ENCODE assay signal across 21 cellular contexts in the genomic region with DNA sequence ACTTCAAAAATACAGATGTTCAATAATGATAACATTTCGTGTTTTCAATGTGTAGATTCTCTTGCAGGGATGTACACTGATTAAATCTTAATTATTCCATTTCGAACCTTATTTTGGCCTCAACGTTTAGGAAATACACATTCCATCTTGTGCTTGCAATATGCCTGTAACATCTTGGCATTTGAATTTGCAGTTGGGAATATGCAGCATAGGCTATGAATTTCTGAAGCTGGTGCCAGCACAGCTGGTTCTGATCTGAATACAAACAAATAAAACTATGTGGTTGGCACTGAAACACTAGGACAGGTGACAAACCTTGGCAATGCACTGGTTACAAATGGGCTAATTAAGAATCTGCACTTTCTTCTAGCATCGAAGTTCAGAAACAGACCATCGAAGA.
"Had no signal": no experiment of that assay in that cellular context is flagged by ENCODE, and none has a peak within 500 bp of the region (broad histone marks: within the 10 kb centered on the region; RNA-seq: fewer than 3 reads in every experiment).

No MANE protein-coding gene starts in this region.

- H3K27me3 ChIP-seq: brain microvascular endothelial cell, cardiac muscle cell had no signal

- H3K9me3 Mint-ChIP-seq: activated T-cell treated with anti-CD3 and anti-CD28 coated beads, Interleukin-2, amount 50 U/mL, for 4 hours; T-cell had no signal

- H3K36me3 Mint-ChIP-seq: activated CD8-positive, alpha-beta memory T cell treated with anti-CD3 and anti-CD28 coated beads, Interleukin-2, amount 10 ng/mL, durations not matched to agents 7 days and 5 days; activated naive CD8-positive, alpha-beta T cell; T-cell had no signal

- H3K4me3 Mint-ChIP-seq: activated CD8-positive, alpha-beta memory T cell treated with anti-CD3 and anti-CD28 coated beads, Interleukin-2, amount 10 ng/mL, durations not matched to agents 7 days and 5 days; activated naive CD8-positive, alpha-beta T cell; activated T-cell treated with anti-CD3 and anti-CD28 coated beads, Interleukin-2, amount 50 U/mL, for 4 hours; T-cell had no signal

- DNase-seq: activated CD4-positive, alpha-beta T cell treated with anti-CD3 and anti-CD28 coated beads for 48 hours; activated CD4-positive, alpha-beta T cell treated with anti-CD3 and anti-CD28 coated beads, Interleukin-2, amount 50 U/mL, for 48 hours; activated CD8-positive, alpha-beta memory T cell treated with anti-CD3 and anti-CD28 coated beads, Interleukin-2, amount 10 ng/mL, durations not matched to agents 7 days and 5 days; activated effector memory CD4-positive, alpha-beta T cell treated with anti-CD3 and anti-CD28 coated beads, Interleukin-2, amount 50 U/mL, for 16 hours; activated naive CD4-positive, alpha-beta T cell treated with Interleukin-2 at 50 U/mL for 16 hours; activated T-cell treated with anti-CD3 and anti-CD28 coated beads, Interleukin-2, amount 50 U/mL, for 4 hours; Karpas-422; NCI-H1105 treated with DMSO at 0.1 percent for 48 hours; NCI-H1436 treated with DMSO at 0.1 percent for 48 hours; NCI-H187; NCI-H2081; NCI-H510A treated with DMSO at 0.1 percent for 48 hours; NCI-H748 treated with DMSO at 0.1 percent for 48 hours; T-cell; T-helper 2 cell; T1000 had no signal

- H3K4me1 Mint-ChIP-seq: T-cell had no signal

- H3K27ac Mint-ChIP-seq: activated CD8-positive, alpha-beta memory T cell treated with anti-CD3 and anti-CD28 coated beads, Interleukin-2, amount 10 ng/mL, durations not matched to agents 7 days and 5 days; activated naive CD8-positive, alpha-beta T cell; T-cell had no signal

- H3K36me3 ChIP-seq: brain microvascular endothelial cell, cardiac muscle cell had no signal

- FAIRE-seq: TTC549 had no signal

- H3K27ac ChIP-seq: cardiac muscle cell, SK-N-MC had no signal

- H3K4me3 ChIP-seq: cardiac muscle cell, SK-N-MC had no signal
